ENCODE assay signal across 25 cellular contexts in the genomic region with DNA sequence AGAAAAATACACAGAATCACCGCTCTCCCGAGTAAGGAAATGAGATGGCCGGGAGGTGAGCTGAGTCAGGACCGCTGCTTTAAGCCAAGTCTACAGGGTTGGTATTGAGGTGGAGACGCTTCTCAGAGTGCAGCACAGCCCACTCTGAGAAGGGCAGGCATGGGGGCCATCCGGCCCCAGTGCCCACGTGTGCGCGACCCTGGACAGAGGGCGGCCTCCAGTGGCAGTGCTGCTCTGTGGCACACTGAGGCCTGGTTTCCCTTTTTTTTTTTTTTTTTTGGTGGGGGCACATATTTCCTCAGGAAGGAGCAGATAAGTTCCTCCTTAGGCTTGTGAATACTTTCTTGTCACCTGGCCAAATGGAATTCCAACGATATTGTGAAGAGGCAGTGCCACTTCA.
"Had no signal": no experiment of that assay in that cellular context is flagged by ENCODE, and none has a peak within 500 bp of the region (broad histone marks: within the 10 kb centered on the region; RNA-seq: fewer than 3 reads in every experiment).

No MANE protein-coding gene starts in this region.

- H3K27ac Mint-ChIP-seq: activated B cell treated with CpG ODN at 0.5 μM for 24 hours; activated CD4-positive, alpha-beta T cell treated with anti-CD3 and anti-CD28 coated beads for 36 hours; activated naive CD8-positive, alpha-beta T cell; activated T-helper 2 cell treated with anti-CD3 and anti-CD28 coated beads, Interferon-gamma antibody, Interleukin-2, Interleukin-4, amounts not matched to agents 10 μg/mL and 5 μg/mL and 100 μg/mL, durations not matched to agents 14 hours and 24 hours and 36 hours; dendritic cell treated with granulocyte-macrophage colony-stimulating factor and Interleukin-4, amounts not matched to agents 40 ng/mL and 50 ng/mL, for 4 days; naive thymus-derived CD4-positive, alpha-beta T cell had no signal

- H3K27me3 Mint-ChIP-seq: activated B cell treated with CpG ODN at 0.5 μM for 24 hours; activated CD4-positive, alpha-beta T cell treated with anti-CD3 and anti-CD28 coated beads for 36 hours; activated naive CD8-positive, alpha-beta T cell; dendritic cell treated with granulocyte-macrophage colony-stimulating factor and Interleukin-4, amounts not matched to agents 40 ng/mL and 50 ng/mL, for 4 days; naive thymus-derived CD4-positive, alpha-beta T cell had no signal

- H3K4me1 Mint-ChIP-seq: activated B cell treated with CpG ODN at 0.5 μM for 24 hours; activated CD4-positive, alpha-beta T cell treated with anti-CD3 and anti-CD28 coated beads for 36 hours had no signal

- FAIRE-seq: urothelium cell line had no signal

- H3K27me3 ChIP-seq: ovary, right atrium auricular region, spleen, tibial nerve had no signal

- H3K9me3 ChIP-seq: left ventricle myocardium inferior, ovary, psoas muscle, right atrium auricular region, spleen, tibial nerve had no signal

- H3K4me1 ChIP-seq: right atrium auricular region, spleen had no signal

- H3K27ac ChIP-seq: left ventricle myocardium inferior, ovary, psoas muscle, right atrium auricular region, tibial nerve had no signal

- DNase-seq: activated B cell treated with CpG ODN at 0.5 μM for 24 hours; activated CD4-positive, alpha-beta T cell treated with anti-CD3 and anti-CD28 coated beads for 36 hours; activated CD4-positive, alpha-beta T cell treated with anti-CD3 and anti-CD28 coated beads, Interleukin-2, amount 50 U/mL, for 4 hours; activated CD8-positive, alpha-beta memory T cell treated with anti-CD3 and anti-CD28 coated beads, Interleukin-2, amount 50 U/mL, for 48 hours; activated naive CD4-positive, alpha-beta T cell; activated T-cell treated with anti-CD3 and anti-CD28 coated beads, Interleukin-2, amount 50 U/mL, for 4 hours; amniotic stem cell; effector CD8-positive, alpha-beta T cell; foreskin melanocyte; hippocampal formation; kidney glomerular epithelial cell; left ventricle myocardium inferior; naive thymus-derived CD4-positive, alpha-beta T cell; ovary; psoas muscle; spleen; stimulated activated CD4-positive, alpha-beta T cell treated with anti-CD3 and anti-CD28 coated beads, Interleukin-4, amount 100 ng/mL, for 1 hour; stimulated activated naive CD4-positive, alpha-beta T cell; T-helper 1 cell had no signal

- H3K36me3 ChIP-seq: left ventricle myocardium inferior, ovary, right atrium auricular region, spleen, tibial nerve had no signal

- H3K4me3 ChIP-seq: left ventricle myocardium inferior, ovary, psoas muscle, right atrium auricular region, spleen, tibial nerve had no signal

- H3K9me3 Mint-ChIP-seq: activated B cell treated with CpG ODN at 0.5 μM for 24 hours; activated T-cell treated with anti-CD3 and anti-CD28 coated beads, Interleukin-2, amount 50 U/mL, for 4 hours; activated T-helper 2 cell treated with anti-CD3 and anti-CD28 coated beads, Interferon-gamma antibody, Interleukin-2, Interleukin-4, amounts not matched to agents 10 μg/mL and 5 μg/mL and 100 μg/mL, durations not matched to agents 14 hours and 24 hours and 36 hours; dendritic cell treated with granulocyte-macrophage colony-stimulating factor and Interleukin-4, amounts not matched to agents 40 ng/mL and 50 ng/mL, for 4 days; naive thymus-derived CD4-positive, alpha-beta T cell had no signal

- H3K4me3 Mint-ChIP-seq: activated B cell treated with CpG ODN at 0.5 μM for 24 hours; activated CD4-positive, alpha-beta T cell treated with anti-CD3 and anti-CD28 coated beads for 36 hours; activated naive CD8-positive, alpha-beta T cell; activated T-cell treated with anti-CD3 and anti-CD28 coated beads, Interleukin-2, amount 50 U/mL, for 4 hours; dendritic cell treated with granulocyte-macrophage colony-stimulating factor and Interleukin-4, amounts not matched to agents 40 ng/mL and 50 ng/mL, for 4 days had no signal

- ATAC-seq: activated CD4-positive, alpha-beta T cell treated with anti-CD3 and anti-CD28 coated beads for 36 hours; activated T-cell treated with anti-CD3 and anti-CD28 coated beads, Interleukin-2, amount 50 U/mL, for 4 hours; naive thymus-derived CD4-positive, alpha-beta T cell; psoas muscle had no signal
